In genomic region chr13:26950546-26950945, GRCh38 we compare ENCODE assay signal across 22 cellular contexts.
"Had no signal": no experiment of that assay in that cellular context is flagged by ENCODE, and none has a peak within 500 bp of the region (broad histone marks: within the 10 kb centered on the region; RNA-seq: fewer than 3 reads in every experiment).

No MANE protein-coding gene starts in this region.

- H3K9me3 ChIP-seq: esophagus muscularis mucosa, gastrocnemius medialis, sigmoid colon, thyroid gland had no signal

- H3K4me1 ChIP-seq: gastrocnemius medialis, sigmoid colon, thyroid gland had no signal

- H3K4me3 ChIP-seq: esophagus muscularis mucosa, gastrocnemius medialis, sigmoid colon, thyroid gland had no signal

- H3K27ac Mint-ChIP-seq: activated CD4-positive, alpha-beta memory T cell treated with anti-CD3 and anti-CD28 coated beads for 36 hours; activated naive CD8-positive, alpha-beta T cell treated with anti-CD3 and anti-CD28 coated beads, Interleukin-2, amount 50 U/mL, for 24 hours; brain; effector memory CD8-positive, alpha-beta T cell; naive B cell; T-helper 1 cell treated with Interleukin-12 subunit alpha and Interleukin-12 subunit beta and Interleukin-4 antibody, amounts not matched to agents 30 μg/mL and 1 μg/mL, for 36 hours had no signal

- H3K27me3 Mint-ChIP-seq: activated naive CD8-positive, alpha-beta T cell treated with anti-CD3 and anti-CD28 coated beads, Interleukin-2, amount 50 U/mL, for 24 hours had no signal

- ATAC-seq: activated naive CD8-positive, alpha-beta T cell treated with anti-CD3 and anti-CD28 coated beads, Interleukin-2, amount 50 U/mL, for 24 hours; effector memory CD8-positive, alpha-beta T cell; gastrocnemius medialis; left ventricle myocardium superior had no signal

- H3K27me3 ChIP-seq: gastrocnemius medialis, thyroid gland had no signal

- H3K36me3 ChIP-seq: esophagus muscularis mucosa, gastrocnemius medialis, sigmoid colon, thyroid gland had no signal

- H3K4me1 Mint-ChIP-seq: activated naive CD8-positive, alpha-beta T cell treated with anti-CD3 and anti-CD28 coated beads, Interleukin-2, amount 50 U/mL, for 24 hours; brain; naive B cell had no signal

- H3K27ac ChIP-seq: esophagus muscularis mucosa, gastrocnemius medialis, thyroid gland had no signal

- H3K36me3 Mint-ChIP-seq: activated CD4-positive, alpha-beta memory T cell treated with anti-CD3 and anti-CD28 coated beads for 36 hours; brain; naive B cell had no signal

- H3K9me3 Mint-ChIP-seq: activated CD4-positive, alpha-beta memory T cell treated with anti-CD3 and anti-CD28 coated beads for 36 hours; activated naive CD8-positive, alpha-beta T cell treated with anti-CD3 and anti-CD28 coated beads, Interleukin-2, amount 50 U/mL, for 24 hours; brain; effector memory CD8-positive, alpha-beta T cell; naive B cell; T-helper 1 cell treated with Interleukin-12 subunit alpha and Interleukin-12 subunit beta and Interleukin-4 antibody, amounts not matched to agents 30 μg/mL and 1 μg/mL, for 36 hours had no signal

- H3K4me3 Mint-ChIP-seq: activated CD4-positive, alpha-beta memory T cell treated with anti-CD3 and anti-CD28 coated beads for 36 hours; activated naive CD8-positive, alpha-beta T cell treated with anti-CD3 and anti-CD28 coated beads, Interleukin-2, amount 50 U/mL, for 24 hours; brain; effector memory CD8-positive, alpha-beta T cell; naive B cell; T-helper 1 cell treated with Interleukin-12 subunit alpha and Interleukin-12 subunit beta and Interleukin-4 antibody, amounts not matched to agents 30 μg/mL and 1 μg/mL, for 36 hours had no signal

- DNase-seq: activated CD4-positive, alpha-beta memory T cell treated with anti-CD3 and anti-CD28 coated beads for 36 hours; activated CD4-positive, alpha-beta T cell treated with anti-CD3 and anti-CD28 coated beads for 48 hours; activated CD4-positive, CD25-positive, alpha-beta regulatory T cell; activated effector memory CD4-positive, alpha-beta T cell treated with Interleukin-2 at 50 U/mL for 16 hours; activated naive CD4-positive, alpha-beta T cell treated with anti-CD3 and anti-CD28 coated beads, Interleukin-2, amount 50 U/mL, for 16 hours; activated naive CD8-positive, alpha-beta T cell treated with anti-CD3 and anti-CD28 coated beads, Interleukin-2, amount 50 U/mL, for 24 hours; activated T-cell treated with anti-CD3 and anti-CD28 coated beads, Interleukin-2, amount 50 U/mL, for 48 hours; effector memory CD8-positive, alpha-beta T cell; gastrocnemius medialis; hypothalamus; left ventricle myocardium superior; naive B cell; occipital lobe; posterior cingulate gyrus; sigmoid colon; stimulated activated CD4-positive, alpha-beta T cell treated with anti-CD3 and anti-CD28 coated beads, Interleukin-4, amount 100 ng/mL, for 1 hour; stimulated activated naive CD4-positive, alpha-beta T cell; substantia nigra; thyroid gland had no signal
